Comparison of ENCODE assay signal across 7 cellular contexts in the genomic region with DNA sequence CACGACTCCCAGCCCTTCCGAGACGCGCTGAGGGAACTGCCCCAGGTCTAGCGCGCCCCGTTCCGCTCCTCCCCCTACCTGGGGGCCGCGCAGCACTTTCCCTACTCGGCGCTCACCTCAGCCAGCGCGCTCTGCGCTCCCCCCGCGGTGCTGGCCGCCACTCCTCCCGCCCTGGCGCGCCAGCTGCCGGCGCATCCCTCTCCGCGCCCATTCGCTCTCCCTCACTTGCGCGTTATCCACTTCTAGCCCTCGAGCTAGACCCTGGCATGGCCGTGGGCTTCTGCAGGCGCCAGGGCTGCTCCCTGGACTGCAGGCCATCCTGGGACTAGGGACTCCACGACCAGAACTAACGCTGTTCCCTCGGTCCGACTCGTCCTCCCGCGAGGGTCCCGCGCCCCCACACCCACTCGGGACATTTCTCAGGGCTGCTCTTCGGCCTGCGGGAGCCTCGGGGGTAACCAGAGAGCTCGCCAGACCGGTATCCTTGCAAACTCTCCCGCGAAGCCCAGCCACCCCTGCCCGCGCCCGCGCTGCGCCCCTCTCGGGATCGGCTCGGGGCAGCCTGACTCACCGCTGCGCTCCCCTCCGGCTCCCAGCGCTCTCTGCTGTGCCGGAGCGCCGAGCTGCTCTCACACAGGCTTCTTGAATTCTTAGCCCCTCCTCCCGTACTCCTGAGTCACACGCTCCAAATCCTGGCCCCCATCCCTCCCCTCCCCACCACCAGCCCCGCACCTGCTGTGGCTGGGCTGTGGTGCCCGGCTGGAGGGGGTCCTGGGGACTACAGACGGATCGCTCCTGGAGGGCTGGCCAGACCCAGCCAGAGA. TPM values are rescaled to one million over a fixed set of nuclear protein-coding genes. Genes with fewer than 3 reads are reported as not detected.
A peak's percentile ranks its signal among the peaks of the same experiment; 100 is the strongest.
DNase-seq lines count a peak whose midpoint lies in the region; ATAC-seq and TF ChIP-seq lines count a peak whose summit lies in the region.

NGF (minus strand) TSS at position 617 of the 824 bp plus-strand sequence. CDS start 51,454 bp downstream, outside the sequence.

- no peak for TF ChIP-seq RAD21 in Ishikawa (IDR thresholded peaks at IDR 0.05; ENCODE audit: low read depth)

- DNase-seq in ascending aorta (ENCODE audit: low spot score in 2 of 2) (peak; percentile 29 to 89), thyroid gland (peak; percentile 13 to 31), T-helper 2 cell (no peak), cortex of kidney (lab: John Stamatoyannopoulos, UW) (no peak)

- no peak for ATAC-seq in GM18502 (IDR thresholded peaks at IDR 0.05; ENCODE audit: poor library complexity, unreplicated experiment)

- H3K4me1 ChIP-seq in ascending aorta (peaks cover 9 to 33% of the 10 kb centered on the region in 2 donors), thyroid gland (peaks cover 13 to 18% of the 10 kb centered on the region in 2 donors)

- no peak for TF ChIP-seq EP300 in Ishikawa (IDR thresholded peaks at IDR 0.05; ENCODE audit: borderline replicate concordance)

- TF ChIP-seq CTCF in ascending aorta (IDR thresholded peaks at IDR 0.05) (no peak), thyroid gland (IDR thresholded peaks at IDR 0.05) (no peak)

- H3K9me3 ChIP-seq in ascending aorta (no peaks in the 10 kb centered on the region), iPS-18c (ENCODE audit: control insufficient read depth, insufficient read depth, low read length) (no peaks in the 10 kb centered on the region), thyroid gland (no peaks in the 10 kb centered on the region)

- H3K27ac ChIP-seq in ascending aorta (peak within 1 kb of the TSS; percentile 87 to 89), thyroid gland (peak within 1 kb of the TSS in 2 of 3 donors; percentile 15 to 41)

- no peak for TF ChIP-seq POLR2A in thyroid gland (IDR thresholded peaks at IDR 0.05)

- H3K27me3 ChIP-seq in ascending aorta: no peaks in the 10 kb centered on the region
- H3K27me3 ChIP-seq in thyroid gland: no peaks in the 10 kb centered on the region

- 1 to 2% methylated on average over 39 to 40 of the region's 69 CpGs for WGBS in thyroid gland, 2 donors

- H3K36me3 ChIP-seq in ascending aorta (no peaks in the 10 kb centered on the region), thyroid gland (no peaks in the 10 kb centered on the region)

- H3K4me3 ChIP-seq in ascending aorta (peak within 1 kb of the TSS; percentile 56 to 69), iPS-18c (ENCODE audit: insufficient read depth, low read depth, low read length) (peak within 1 kb of the TSS; percentile 80), thyroid gland (replicated peaks in 1 of 3) (peak within 1 kb of the TSS in 2 of 3 donors; percentile 17 to 29)

- intact Hi-C loops in ascending aorta (cut with DNase I) (loop anchor here (2.0 to 10.0 kb wide), 6 partner anchors 23 to 1037 kb away; partner anchors contain the start of gene ATP1A1), thyroid gland (cut with DNase I) (no loop called here)

TF ChIP-seq in Ishikawa, 13 proteins besides CTCF, POLR2A, EP300 and RAD21:
- TF ChIP-seq TAF1 (IDR thresholded peaks at IDR 0.05; ENCODE audit: low read depth) (no peak), CREB1 (IDR thresholded peaks at IDR 0.05; ENCODE audit: low read depth) (no peak), ZBTB7A (IDR thresholded peaks at IDR 0.05; ENCODE audit: low read depth) (peak; percentile 87; the same call in 1 of the 2 replicates)
- TF ChIP-seq, protein P1, sequence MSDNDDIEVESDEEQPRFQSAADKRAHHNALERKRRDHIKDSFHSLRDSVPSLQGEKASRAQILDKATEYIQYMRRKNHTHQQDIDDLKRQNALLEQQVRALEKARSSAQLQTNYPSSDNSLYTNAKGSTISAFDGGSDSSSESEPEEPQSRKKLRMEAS (IDR thresholded peaks at IDR 0.05): peak; percentile 47; the same call in 1 of the 2 replicates

RNA-seq across cellular contexts. Expression of gene NGF, which starts in this region (rescaled TPM):
- 2.1 TPM for total RNA-seq in ascending aorta
- 1 to 10 TPM in 3 of 4 donors, not detected in 1; 2.8 to 4.0 (median 3.2) TPM for total RNA-seq in thyroid gland

Comparison
In these comparisons a context has a peak if more than half of its experiments do, and no peak if none do; other contexts are left out.
1. DNase-seq: peak in ascending aorta (2 of 2) and thyroid gland (2 of 2); none in T-helper 2 cell (0 of 5) and cortex of kidney (single experiment).
2. H3K4me3 ChIP-seq: peak in every context shown above with its lines; median percentile 80 in iPS-18c; 62 in ascending aorta; 23 in thyroid gland.